9 cellular contexts compared by ENCODE assay signal in genomic region chr11:114295676-114296081, GRCh38. TPM values are rescaled to one million over a fixed set of nuclear protein-coding genes. Genes with fewer than 3 reads are reported as not detected.
A peak's percentile ranks its signal among the peaks of the same experiment; 100 is the strongest.
DNase-seq lines count a peak whose midpoint lies in the region; ATAC-seq and TF ChIP-seq lines count a peak whose summit lies in the region.
"Had no signal": no experiment of that assay in that cellular context is flagged by ENCODE, and none has a peak within 500 bp of the region (broad histone marks: within the 10 kb centered on the region; RNA-seq: fewer than 3 reads in every experiment).

No MANE protein-coding gene starts in this region.

- no peaks in the 10 kb centered on the region for H3K36me3 Mint-ChIP-seq in brain

- DNase-seq in Daoy (ENCODE audit: low read depth) (peak; percentile 27), right cardiac atrium (no peak), amniotic stem cell (lab: John Stamatoyannopoulos, UW) (no peak), NCI-H2081 (lab: John Stamatoyannopoulos, UW) (no peak), BE2C (no peak), posterior cingulate gyrus (no peak)
- DNase-seq: NCI-H1105 had no signal

- 48% methylated on average over 4 of the region's 4 CpGs for WGBS in right cardiac atrium

- TF ChIP-seq CTCF in brain (conservative IDR thresholded peaks at IDR 0.05) = no peak
- TF ChIP-seq CTCF in BE2C (IDR thresholded peaks at IDR 0.05; ENCODE audit: low read depth, low read length) = no peak

- H3K27me3 Mint-ChIP-seq in brain = peaks cover 12% of the 10 kb centered on the region

- no peaks in the 10 kb centered on the region for H3K9me3 ChIP-seq in right cardiac atrium (ENCODE audit: control insufficient read depth, low read length)
- no peaks in the 10 kb centered on the region for H3K9me3 ChIP-seq in skeletal muscle satellite cell (replicated peaks; ENCODE audit: low read length)
- no peaks in the 10 kb centered on the region for H3K9me3 ChIP-seq in BE2C

- H3K9me3 Mint-ChIP-seq in brain = peaks cover 7 to 25% (median 11%) of the 10 kb centered on the region in 5 experiments

- H3K27ac Mint-ChIP-seq in brain = peak overlapping the region in 3 of 5 experiments; percentile 56 to 96 (median 59)

- intact Hi-C loops in right cardiac atrium (cut with DNase I) = no loop called here
- intact Hi-C loops in posterior cingulate gyrus (cut with DNase I) = no loop called here

- peaks cover 31% of the 10 kb centered on the region for H3K36me3 ChIP-seq in skeletal muscle satellite cell (ENCODE audit: insufficient read depth, low read length)
- no peaks in the 10 kb centered on the region for H3K36me3 ChIP-seq in BE2C

- no peaks in the 10 kb centered on the region for H3K4me1 Mint-ChIP-seq in brain

- ATAC-seq in right cardiac atrium = peak; percentile 9 to 25

- peak overlapping the region; percentile 99 for H3K9ac ChIP-seq in skeletal muscle satellite cell (ENCODE audit: low read depth, low read length)

- H3K27ac ChIP-seq in right cardiac atrium (ENCODE audit: low read length) = peak overlapping the region; percentile 94

- peak overlapping the region in 1 of 5 experiments; percentile 34 for H3K4me3 Mint-ChIP-seq in brain

- peak overlapping the region; percentile 81 for H3K4me3 ChIP-seq in right cardiac atrium (ENCODE audit: low read length)
- peak overlapping the region; percentile 80 for H3K4me3 ChIP-seq in skeletal muscle satellite cell (ENCODE audit: low read length)
- H3K4me3 ChIP-seq in BE2C (ENCODE audit: low read depth, low read length) = no peak overlapping the region

- peak overlapping the region; percentile 80 for H3K4me2 ChIP-seq in skeletal muscle satellite cell (ENCODE audit: low read length)

- H3K4me1 ChIP-seq in right cardiac atrium (ENCODE audit: control insufficient read depth, insufficient read depth, low read length) (peaks cover 6% of the 10 kb centered on the region), skeletal muscle satellite cell (ENCODE audit: control insufficient read depth, insufficient read depth, low read length) (peaks cover 57% of the 10 kb centered on the region), BE2C (no peaks in the 10 kb centered on the region)

- H3K27me3 ChIP-seq in right cardiac atrium (ENCODE audit: control insufficient read depth, insufficient read depth) (no peaks in the 10 kb centered on the region), skeletal muscle satellite cell (ENCODE audit: control insufficient read depth, insufficient read depth, low read length) (no peaks in the 10 kb centered on the region), BE2C (peaks cover 3% of the 10 kb centered on the region; the same call in 1 of the 2 replicates)

RNA-seq across cellular contexts. Expression of gene NNMT, which starts 0.5 kb away (rescaled TPM):
- total RNA-seq in Daoy (2014; rRNA removed; shearing (Covaris generic)) = 187 and 246 TPM in 2 replicates
- polyA plus RNA-seq in brain (ENCODE audit: insufficient read depth, low read depth, low replicate concordance) (3.6 TPM), right cardiac atrium (56.9 TPM)
- total RNA-seq in right cardiac atrium = 100 to 1,000 TPM in 1 of 4 donors, 10 to 100 TPM in 3; 16.8 to 183 (median 50.8) TPM
- total RNA-seq in skeletal muscle satellite cell (2012; rRNA removed) = 250 and 318 TPM in 2 replicates
- 0.68 TPM for polyA plus RNA-seq in BE2C (2012; ENCODE audit: insufficient read depth, insufficient read length, low read depth)
